Comparison of ENCODE assay signal across 18 cellular contexts in genomic region chr21:21183092-21183491, GRCh38.
"Had no signal": no experiment of that assay in that cellular context is flagged by ENCODE, and none has a peak within 500 bp of the region (broad histone marks: within the 10 kb centered on the region; RNA-seq: fewer than 3 reads in every experiment).

No MANE protein-coding gene starts in this region.

- H3K36me3 ChIP-seq: breast epithelium, pancreas, right lobe of liver, stomach, WERI-Rb-1 had no signal

- H3K27me3 ChIP-seq: breast epithelium, pancreas, right lobe of liver, stomach had no signal

- H3K4me1 ChIP-seq: breast epithelium, pancreas, right lobe of liver, stomach had no signal

- H3K27ac ChIP-seq: breast epithelium, pancreas, right lobe of liver, stomach, WERI-Rb-1 had no signal

- H3K4me3 ChIP-seq: breast epithelium, mucosa of descending colon, pancreas, right lobe of liver, stomach had no signal

- H3K9me3 ChIP-seq: breast epithelium, mucosa of descending colon, pancreas, right lobe of liver, stomach had no signal

- ATAC-seq: activated T-cell treated with anti-CD3 and anti-CD28 coated beads, Interleukin-2, amount 50 U/mL, for 72 hours; esophagus mucosa; left cardiac atrium; mucosa of descending colon; naive thymus-derived CD8-positive, alpha-beta T cell; pancreas; right lobe of liver; stimulated activated effector memory CD8-positive, alpha-beta T cell treated with anti-CD3 and anti-CD28 coated beads, Interleukin-12 subunit alpha, Interleukin-12 subunit beta, amount 100 ng/mL, for 72 hours had no signal

- DNase-seq: activated CD4-positive, alpha-beta T cell treated with anti-CD3 and anti-CD28 coated beads for 1 hour; activated effector memory CD4-positive, alpha-beta T cell treated with anti-CD3 and anti-CD28 coated beads, Interleukin-2, amount 50 U/mL, for 16 hours; activated naive CD4-positive, alpha-beta T cell treated with anti-CD3 and anti-CD28 coated beads, Interleukin-2, amount 50 U/mL, for 16 hours; activated T-cell treated with anti-CD3 and anti-CD28 coated beads, Interleukin-2, amount 50 U/mL, for 72 hours; cerebellar nuclear complex; effector CD8-positive, alpha-beta T cell; left cardiac atrium; mesenchymal stem cell; mucosa of descending colon; naive thymus-derived CD8-positive, alpha-beta T cell; pancreas; right lobe of liver; stimulated activated CD4-positive, alpha-beta T cell treated with anti-CD3 and anti-CD28 coated beads, Interleukin-4, amount 100 ng/mL, for 24 hours; stomach; WERI-Rb-1 had no signal
